In the genomic region with DNA sequence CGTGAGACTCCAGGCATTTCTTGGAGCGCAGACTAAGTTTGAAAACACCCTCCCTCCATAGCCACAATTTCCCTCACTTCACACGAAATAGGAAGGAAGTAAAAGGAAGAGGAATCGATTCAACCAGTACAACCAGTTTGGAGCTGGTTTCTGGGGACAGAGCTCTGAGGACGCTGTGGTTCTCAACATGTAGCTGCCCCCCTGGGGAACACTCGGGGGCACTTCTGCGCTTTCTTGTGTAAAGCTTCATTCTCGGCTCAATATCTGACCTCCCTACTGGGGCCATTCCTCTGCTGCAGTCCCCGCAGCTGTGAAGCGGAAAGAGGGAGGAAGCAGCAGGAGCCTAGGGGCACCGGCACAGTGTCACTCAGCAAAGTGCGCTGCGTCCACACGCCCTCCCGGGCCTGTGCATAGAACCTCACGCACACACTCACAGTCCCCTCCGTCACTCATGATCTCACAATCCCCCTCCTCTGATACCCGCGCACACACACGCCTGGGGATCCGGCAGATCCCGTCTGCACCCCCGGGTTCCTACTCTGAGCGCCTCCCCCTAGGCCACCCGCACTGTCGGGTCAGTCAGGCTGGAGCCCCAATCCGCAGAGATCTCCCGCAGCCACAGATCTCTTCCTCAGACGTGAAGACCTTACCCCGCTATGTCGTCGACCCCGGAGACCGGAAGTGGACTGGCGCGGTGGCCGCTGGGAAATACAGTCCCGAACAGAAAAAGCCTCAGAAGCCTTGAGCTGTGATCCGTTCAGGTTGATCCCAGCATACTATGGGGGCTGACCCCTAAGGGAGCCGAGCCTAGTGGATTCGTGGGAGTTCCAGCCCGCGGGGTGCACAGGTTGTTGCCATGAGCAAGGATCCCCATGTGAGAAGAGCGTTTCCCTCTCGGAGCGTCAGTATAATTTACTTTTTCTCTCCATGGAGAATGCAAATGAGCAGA, we compare ENCODE assay signal across 8 cellular contexts. TPM values are rescaled to one million over a fixed set of nuclear protein-coding genes. Genes with fewer than 3 reads are reported as not detected.
A peak's percentile ranks its signal among the peaks of the same experiment; 100 is the strongest.
DNase-seq lines count a peak whose midpoint lies in the region; ATAC-seq, FAIRE-seq and TF ChIP-seq lines count a peak whose summit lies in the region.

Gene ZNF780A, minus strand, starts transcription at position 688 of the 949 bp plus-strand sequence. CDS start 6,190 bp downstream, outside the sequence.

- H3K27me3 ChIP-seq in bronchial epithelial cell (ENCODE audit: control insufficient read depth, insufficient read depth, low read length), result no peaks in the 10 kb centered on the region

- peak within 1 kb of the TSS; percentile 100 for H3K4me3 Mint-ChIP-seq in activated B cell treated with CpG ODN at 0.5 μM for 24 hours

- H3K4me1 Mint-ChIP-seq in activated B cell treated with CpG ODN at 0.5 μM for 24 hours, result peaks cover 35% of the 10 kb centered on the region

- no peak for TF ChIP-seq POLR2A in GM18505 (IDR thresholded peaks at IDR 0.05; ENCODE audit: borderline replicate concordance, extremely low read depth, insufficient read depth, insufficient read length)

- H3K27me3 Mint-ChIP-seq in activated B cell treated with CpG ODN at 0.5 μM for 24 hours, result peaks cover 12% of the 10 kb centered on the region

- H3K27ac ChIP-seq in skin epidermis, result peak within 1 kb of the TSS in 20 of 21 experiments; percentile 79 to 95 (median 90)

- intact Hi-C loops in activated B cell treated with CpG ODN at 0.5 μM for 24 hours (cut with micrococcal nuclease), result loop anchor here (1.0 kb wide), 2 partner anchors 34 to 93 kb away; partner anchors contain the start of genes ZNF546 and ZNF780B

- peak; percentile 93 for DNase-seq in NCI-H2227 (lab: John Stamatoyannopoulos, UW; ENCODE audit: unreplicated experiment)
- DNase-seq in activated B cell treated with CpG ODN at 0.5 μM for 24 hours, result peak; percentile 71
- DNase-seq in bronchial epithelial cell (ENCODE audit: low read depth), result peak; percentile 47
- DNase-seq in iPS-NIHi11 (ENCODE audit: low spot score), result peak; percentile 89

- H3K27ac Mint-ChIP-seq in activated B cell treated with CpG ODN at 0.5 μM for 24 hours, result peak within 1 kb of the TSS; percentile 100

- no peaks in the 10 kb centered on the region for H3K36me3 ChIP-seq in bronchial epithelial cell (ENCODE audit: control insufficient read depth, insufficient read depth, low read length)

- POLR2A ChIA-PET in activated B cell treated with CpG ODN at 0.5 μM for 24 hours (lab: Charles Lee), result interaction anchor here (0.6 to 2.2 kb wide), 8 partner anchors 34 to 610 kb away, joined by 3 to 19 read pairs (median 5); partner anchors contain the start of genes AKT2, PSMC4, ZNF546 and ZNF780B

- CTCF ChIA-PET in activated B cell treated with CpG ODN at 0.5 μM for 24 hours (lab: Charles Lee), result interaction anchor here (0.9 kb wide), 2 partner anchors 120 kb away, joined by 3 read pairs; partner anchors contain the start of gene PSMC4

- H3K9me3 Mint-ChIP-seq in activated B cell treated with CpG ODN at 0.5 μM for 24 hours, result peaks cover 1% of the 10 kb centered on the region

- H3K4me3 ChIP-seq in bronchial epithelial cell (ENCODE audit: low read depth, low read length) (peak within 1 kb of the TSS; percentile 96), skin epidermis (peak within 1 kb of the TSS; percentile 56 to 94 (median 82))

- ATAC-seq in GM18505 (IDR thresholded peaks at IDR 0.05; ENCODE audit: unreplicated experiment) (peak; percentile 64), HG03066 (IDR thresholded peaks at IDR 0.05; ENCODE audit: low read depth, unreplicated experiment) (peak; percentile 71), activated B cell treated with CpG ODN at 0.5 μM for 24 hours (ENCODE audit: low read depth) (peak; percentile 84), HG03025 (IDR thresholded peaks at IDR 0.05; ENCODE audit: low FRiP score, unreplicated experiment) (no peak)

- no peak for FAIRE-seq in bronchial epithelial cell (lab: Jason Lieb, UNC)

- H3K36me3 Mint-ChIP-seq in activated B cell treated with CpG ODN at 0.5 μM for 24 hours (ENCODE audit: low read depth), result peaks cover 19% of the 10 kb centered on the region

- TF ChIP-seq CTCF in activated B cell treated with CpG ODN at 0.5 μM for 24 hours (IDR thresholded peaks at IDR 0.05), result no peak
- TF ChIP-seq CTCF in bronchial epithelial cell (IDR thresholded peaks at IDR 0.05; ENCODE audit: insufficient read depth, low read length, severe bottlenecking), result no peak

RNA-seq across cellular contexts. Expression of gene ZNF780A, which starts in this region (rescaled TPM):
- total RNA-seq in activated B cell treated with CpG ODN at 0.5 μM for 24 hours (23.8 and 25.5 TPM in 2 replicates), bronchial epithelial cell (9.7 and 14.0 TPM in 2 replicates)
